25 cellular contexts compared by ENCODE assay signal in the genomic region with DNA sequence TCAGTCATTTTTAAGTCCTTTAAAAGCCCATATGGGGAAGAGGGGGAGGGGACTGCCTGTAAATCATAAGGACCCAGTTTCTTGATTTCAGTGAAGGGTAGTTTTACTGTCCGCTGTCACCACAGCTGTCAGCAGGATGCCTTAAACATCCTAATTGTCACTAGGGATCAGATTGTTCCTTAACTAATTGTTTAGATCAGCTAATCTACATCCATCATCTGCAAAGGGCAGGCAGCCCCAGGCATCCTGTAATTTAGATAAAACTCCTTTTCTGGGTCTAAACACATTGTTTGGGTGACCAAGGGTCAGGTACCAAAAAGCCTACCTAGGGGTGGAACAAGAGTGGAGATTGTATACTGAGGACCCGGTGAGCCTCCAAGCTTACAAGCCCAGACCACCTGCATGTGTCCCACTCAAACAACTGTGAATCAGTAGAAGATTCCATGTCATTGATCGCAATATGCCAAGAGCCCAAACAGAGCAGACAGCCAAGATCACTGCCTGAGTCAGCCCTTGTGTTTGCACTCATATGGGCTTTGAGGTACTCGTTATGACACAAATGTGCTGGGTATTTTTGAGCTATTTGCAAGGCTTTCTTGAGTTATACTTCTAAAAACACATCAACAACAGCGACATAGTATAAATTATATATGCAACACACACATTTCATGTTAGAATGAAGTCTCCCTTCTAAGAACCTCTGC.
DNase-seq lines count a peak whose midpoint lies in the region; ATAC-seq and TF ChIP-seq lines count a peak whose summit lies in the region.
"Had no signal": no experiment of that assay in that cellular context is flagged by ENCODE, and none has a peak within 500 bp of the region (broad histone marks: within the 10 kb centered on the region; RNA-seq: fewer than 3 reads in every experiment).

No MANE protein-coding gene starts in this region.

- WGBS in transverse colon (ENCODE audit: low coverage in 1 of 2), 2 donors = 68 to 74% methylated on average over 4 to 5 of the region's 5 CpGs

- H3K27ac ChIP-seq in coronary artery = peak overlapping the region; percentile 61 to 73
- H3K27ac ChIP-seq in neural progenitor cell = no peak overlapping the region
- H3K27ac ChIP-seq in lower lobe of right lung = no peak overlapping the region
- H3K27ac ChIP-seq in transverse colon = no peak overlapping the region
- H3K27ac ChIP-seq: gastroesophageal sphincter, HL-60, left lung had no signal

- no peak for ATAC-seq in lower lobe of right lung
- ATAC-seq: activated CD8-positive, alpha-beta memory T cell treated with anti-CD3 and anti-CD28 coated beads, Interleukin-2, amount 10 ng/mL, durations not matched to agents 7 days and 5 days; activated T-cell treated with anti-CD3 and anti-CD28 coated beads, Interleukin-2, amount 50 U/mL, for 72 hours; gastroesophageal sphincter; left lung; WTC11 had no signal

- no peak overlapping the region for H3K27ac Mint-ChIP-seq in neural progenitor cell
- H3K27ac Mint-ChIP-seq: activated CD8-positive, alpha-beta memory T cell treated with anti-CD3 and anti-CD28 coated beads, Interleukin-2, amount 10 ng/mL, durations not matched to agents 7 days and 5 days; activated T-cell treated with anti-CD3 and anti-CD28 coated beads, Interleukin-2, amount 50 U/mL, for 72 hours; naive B cell; stimulated activated naive CD8-positive, alpha-beta T cell treated with anti-CD3 and anti-CD28 coated beads, Interleukin-15, Interleukin-2, amounts not matched to agents 100 ng/mL and 50 ng/mL, for 24 hours; WTC11 had no signal

- H3K4me1 ChIP-seq in neural progenitor cell = peaks cover 35% of the 10 kb centered on the region
- H3K4me1 ChIP-seq in lower lobe of right lung = no peaks in the 10 kb centered on the region
- no peaks in the 10 kb centered on the region for H3K4me1 ChIP-seq in transverse colon
- H3K4me1 ChIP-seq: gastroesophageal sphincter, left lung had no signal

- H3K36me3 Mint-ChIP-seq in neural progenitor cell = no peaks in the 10 kb centered on the region
- H3K36me3 Mint-ChIP-seq: activated CD8-positive, alpha-beta memory T cell treated with anti-CD3 and anti-CD28 coated beads, Interleukin-2, amount 10 ng/mL, durations not matched to agents 7 days and 5 days; naive B cell; WTC11 had no signal

- H3K4me3 ChIP-seq in coronary artery (peak overlapping the region; percentile 55), neural progenitor cell (no peak overlapping the region), lower lobe of right lung (no peak overlapping the region), transverse colon (no peak overlapping the region)
- H3K4me3 ChIP-seq: gastroesophageal sphincter, left lung had no signal

- peak overlapping the region; percentile 59 for H3K4me2 ChIP-seq in neural progenitor cell

- peaks cover 3% of the 10 kb centered on the region for H4K20me1 ChIP-seq in neural progenitor cell (ENCODE audit: low read depth)

- in situ Hi-C loops in transverse colon (cut with MboI; ENCODE audit: low pct_ligation_motif_present in 1 of 4, low pct_unique_long_range_greater_than_20kb in 1 of 4, low sequenced_read_pairs in 3 of 4) = loop anchor here in 2 of 4 donors (10.0 to 25.0 kb wide), 2 partner anchors 536 to 899 kb away; no protein-coding TSS in a partner anchor

- peaks cover 5% of the 10 kb centered on the region for H3K4me1 Mint-ChIP-seq in neural progenitor cell
- H3K4me1 Mint-ChIP-seq: activated CD8-positive, alpha-beta memory T cell treated with anti-CD3 and anti-CD28 coated beads, Interleukin-2, amount 10 ng/mL, durations not matched to agents 7 days and 5 days had no signal

- H3K36me3 ChIP-seq in neural progenitor cell (no peaks in the 10 kb centered on the region), lower lobe of right lung (no peaks in the 10 kb centered on the region), transverse colon (no peaks in the 10 kb centered on the region)
- H3K36me3 ChIP-seq: gastroesophageal sphincter, left lung had no signal

- TF ChIP-seq POLR2A in transverse colon (IDR thresholded peaks at IDR 0.05) = no peak

- DNase-seq in NCI-H82 (lab: John Stamatoyannopoulos, UW) = peak; percentile 8
- DNase-seq in NCI-H82 treated with DMSO at 0.1 percent for 48 hours (lab: John Stamatoyannopoulos, UW; ENCODE audit: unreplicated experiment) = no peak
- peak; percentile 30 for DNase-seq in NCI-H524 treated with DMSO at 0.1 percent for 48 hours (lab: John Stamatoyannopoulos, UW)
- no peak for DNase-seq in coronary artery (ENCODE audit: low spot score)
- DNase-seq in neural progenitor cell (ENCODE audit: low spot score) = peak; percentile 26
- DNase-seq in lower lobe of right lung = no peak
- DNase-seq in transverse colon = no peak
- no peak for DNase-seq in NCI-H1092 treated with DMSO at 0.1 percent for 48 hours (lab: John Stamatoyannopoulos, UW)
- DNase-seq: activated CD8-positive, alpha-beta memory T cell treated with anti-CD3 and anti-CD28 coated beads, Interleukin-2, amount 10 ng/mL, durations not matched to agents 7 days and 5 days; activated naive CD4-positive, alpha-beta T cell treated with Interleukin-2 at 50 U/mL for 16 hours; activated T-cell treated with anti-CD3 and anti-CD28 coated beads, Interleukin-2, amount 50 U/mL, for 72 hours; Calu3; hypothalamus; Karpas-422; left lung; MV-4-11; naive B cell; NCI-H187; NCI-H2171; NCI-H526 treated with DMSO at 0.1 percent for 48 hours; nucleus accumbens had no signal

- no peak overlapping the region for H3K4me3 Mint-ChIP-seq in neural progenitor cell
- H3K4me3 Mint-ChIP-seq: activated CD8-positive, alpha-beta memory T cell treated with anti-CD3 and anti-CD28 coated beads, Interleukin-2, amount 10 ng/mL, durations not matched to agents 7 days and 5 days; activated T-cell treated with anti-CD3 and anti-CD28 coated beads, Interleukin-2, amount 50 U/mL, for 72 hours; naive B cell; stimulated activated naive CD8-positive, alpha-beta T cell treated with anti-CD3 and anti-CD28 coated beads, Interleukin-15, Interleukin-2, amounts not matched to agents 100 ng/mL and 50 ng/mL, for 24 hours; WTC11 had no signal

- H3F3A ChIP-seq in neural progenitor cell (ENCODE audit: low read depth) = peaks cover 23% of the 10 kb centered on the region

- no peak overlapping the region for H3K9ac ChIP-seq in neural progenitor cell

- intact Hi-C loops in lower lobe of right lung (cut with DNase I) = no loop called here
- intact Hi-C loops in transverse colon (cut with DNase I; ENCODE audit: low total_unique reads) = no loop called here

- no peaks in the 10 kb centered on the region for H3K27me3 ChIP-seq in neural progenitor cell
- H3K27me3 ChIP-seq in lower lobe of right lung (ENCODE audit: low read depth) = no peaks in the 10 kb centered on the region
- peaks cover 21% of the 10 kb centered on the region for H3K27me3 ChIP-seq in transverse colon

- H3K27me3 Mint-ChIP-seq in neural progenitor cell (ENCODE audit: insufficient read depth, low read depth) = peaks cover 3% of the 10 kb centered on the region

- no peaks in the 10 kb centered on the region for H3K9me3 Mint-ChIP-seq in neural progenitor cell
- H3K9me3 Mint-ChIP-seq: activated T-cell treated with anti-CD3 and anti-CD28 coated beads, Interleukin-2, amount 50 U/mL, for 72 hours; stimulated activated naive CD8-positive, alpha-beta T cell treated with anti-CD3 and anti-CD28 coated beads, Interleukin-15, Interleukin-2, amounts not matched to agents 100 ng/mL and 50 ng/mL, for 24 hours; WTC11 had no signal

- H2AFZ ChIP-seq in neural progenitor cell (replicated peaks) = no peak overlapping the region

- H3K79me2 ChIP-seq in neural progenitor cell (ENCODE audit: low read depth) = no peaks in the 10 kb centered on the region

- H3K9me3 ChIP-seq in neural progenitor cell (ENCODE audit: low read depth) (no peaks in the 10 kb centered on the region), lower lobe of right lung (no peaks in the 10 kb centered on the region), transverse colon (no peaks in the 10 kb centered on the region)
- H3K9me3 ChIP-seq: gastroesophageal sphincter, left lung had no signal

- TF ChIP-seq EP300 in transverse colon (IDR thresholded peaks at IDR 0.05; ENCODE audit: low read depth) = no peak

- TF ChIP-seq CTCF in coronary artery (IDR thresholded peaks at IDR 0.05) (no peak), neural progenitor cell (IDR thresholded peaks at IDR 0.05) (no peak), lower lobe of right lung (IDR thresholded peaks at IDR 0.05) (no peak), transverse colon (IDR thresholded peaks at IDR 0.05) (no peak)

Comparison
In these comparisons a context has a peak if more than half of its experiments do, and no peak if none do; other contexts are left out.
1. DNase-seq: peak in NCI-H82 (single experiment), NCI-H524 treated with DMSO at 0.1 percent for 48 hours (single experiment) and neural progenitor cell (single experiment); none in NCI-H82 treated with DMSO at 0.1 percent for 48 hours (single experiment), coronary artery (single experiment), lower lobe of right lung (single experiment), transverse colon (single experiment) and NCI-H1092 treated with DMSO at 0.1 percent for 48 hours (single experiment).
2. H3K27ac ChIP-seq: peak in coronary artery (2 of 2); none in neural progenitor cell (single experiment), lower lobe of right lung (single experiment) and transverse colon (0 of 4).